In genomic region chr1:110345480-110345879, GRCh38 we compare ENCODE assay signal across 16 cellular contexts. TPM values are rescaled to one million over a fixed set of nuclear protein-coding genes. Genes with fewer than 3 reads are reported as not detected.
A peak's percentile ranks its signal among the peaks of the same experiment; 100 is the strongest.
DNase-seq lines count a peak whose midpoint lies in the region; ATAC-seq and TF ChIP-seq lines count a peak whose summit lies in the region.
"Had no signal": no experiment of that assay in that cellular context is flagged by ENCODE, and none has a peak within 500 bp of the region (broad histone marks: within the 10 kb centered on the region; RNA-seq: fewer than 3 reads in every experiment).

No MANE protein-coding gene starts in this region.

- no peak for ATAC-seq in activated CD8-positive, alpha-beta T cell treated with anti-CD3 and anti-CD28 coated beads for 36 hours

- no peaks in the 10 kb centered on the region for H3K27me3 Mint-ChIP-seq in activated CD8-positive, alpha-beta T cell treated with anti-CD3 and anti-CD28 coated beads for 36 hours

- no peak overlapping the region for H2AFZ ChIP-seq in mesenchymal stem cell (ENCODE audit: low read depth, low read length)

- H3K9ac ChIP-seq in BLaER1: no peak overlapping the region
- peak overlapping the region; percentile 6 for H3K9ac ChIP-seq in mesenchymal stem cell (ENCODE audit: low read length)

- H2BK15ac ChIP-seq in mesenchymal stem cell (ENCODE audit: low read depth, poor library complexity, severe bottlenecking): no peak overlapping the region

- no peaks in the 10 kb centered on the region for H3K79me1 ChIP-seq in mesenchymal stem cell (replicated peaks; ENCODE audit: low read length, poor library complexity, severe bottlenecking)

- no peaks in the 10 kb centered on the region for H3K27me3 ChIP-seq in BLaER1
- H3K27me3 ChIP-seq in GM06990 (replicated peaks; ENCODE audit: control insufficient read depth, insufficient read depth, low read length): no peaks in the 10 kb centered on the region
- no peaks in the 10 kb centered on the region for H3K27me3 ChIP-seq in mesenchymal stem cell (ENCODE audit: control insufficient read depth in 1 of 2, insufficient read depth in 1 of 2, low read length in 2 of 2)

- no peak overlapping the region for H3K23ac ChIP-seq in mesenchymal stem cell (ENCODE audit: low read length in 2 of 2)

- H3K14ac ChIP-seq in mesenchymal stem cell (ENCODE audit: low read length in 2 of 2): no peak overlapping the region

- CTCF ChIA-PET in activated CD8-positive, alpha-beta T cell treated with anti-CD3 and anti-CD28 coated beads for 36 hours (lab: Charles Lee): interaction anchor here (1.4 to 1.5 kb wide), 2 partner anchors 33 to 138 kb away, joined by 3 to 4 read pairs; no protein-coding TSS in a partner anchor

- peaks cover 62% of the 10 kb centered on the region for H3K36me3 ChIP-seq in BLaER1
- H3K36me3 ChIP-seq in GM06990 (ENCODE audit: control insufficient read depth, insufficient read depth, low read length): peaks cover 19% of the 10 kb centered on the region
- peaks cover 27 to 71% of the 10 kb centered on the region in 2 experiments for H3K36me3 ChIP-seq in mesenchymal stem cell (ENCODE audit: control insufficient read depth in 1 of 2, insufficient read depth in 2 of 2, low read depth in 1 of 2, low read length in 2 of 2)

- H4K8ac ChIP-seq in mesenchymal stem cell (ENCODE audit: low read length): no peak overlapping the region

- H3K4me3 ChIP-seq in BLaER1 (no peak overlapping the region), GM06990 (replicated peaks; ENCODE audit: low read depth, low read length) (peak overlapping the region; percentile 99), mesenchymal stem cell (ENCODE audit: insufficient read depth in 1 of 2, low read depth in 1 of 2, low read length in 2 of 2) (no peak overlapping the region)

- WGBS in mesenchymal stem cell: over 99% methylated on average over 2 of the region's 3 CpGs

- H3K27ac ChIP-seq in BLaER1 (no peak overlapping the region), mesenchymal stem cell (ENCODE audit: low read length, poor library complexity, severe bottlenecking) (no peak overlapping the region)

- H3K27ac Mint-ChIP-seq in activated CD8-positive, alpha-beta T cell treated with anti-CD3 and anti-CD28 coated beads for 36 hours: no peak overlapping the region

- H2BK12ac ChIP-seq in mesenchymal stem cell (ENCODE audit: low read length in 2 of 2): no peak overlapping the region

- H3K4me2 ChIP-seq in BLaER1 (peak overlapping the region; percentile 27), mesenchymal stem cell (ENCODE audit: low read length, poor library complexity, severe bottlenecking) (no peak overlapping the region)

- H3K4me1 Mint-ChIP-seq in activated CD8-positive, alpha-beta T cell treated with anti-CD3 and anti-CD28 coated beads for 36 hours (ENCODE audit: low read depth): peaks cover 88% of the 10 kb centered on the region

- TF ChIP-seq CTCF in GM06990 (IDR thresholded peaks at IDR 0.05; ENCODE audit: insufficient read depth, low read length, poor library complexity, severe bottlenecking): no peak
- no peak for TF ChIP-seq CTCF in activated CD8-positive, alpha-beta T cell treated with anti-CD3 and anti-CD28 coated beads for 36 hours (IDR thresholded peaks at IDR 0.05)

- H2AK5ac ChIP-seq in mesenchymal stem cell (ENCODE audit: low read length, severe bottlenecking): no peak overlapping the region

- H3K4ac ChIP-seq in mesenchymal stem cell (ENCODE audit: low read depth in 1 of 2, low read length in 2 of 2): no peak overlapping the region

- peaks cover 100% of the 10 kb centered on the region for H4K20me1 ChIP-seq in BLaER1

- no peaks in the 10 kb centered on the region for H3K9me3 Mint-ChIP-seq in activated CD8-positive, alpha-beta T cell treated with anti-CD3 and anti-CD28 coated beads for 36 hours

- H3K18ac ChIP-seq in mesenchymal stem cell (ENCODE audit: low read depth in 1 of 2, low read length in 2 of 2): no peak overlapping the region

- intact Hi-C loops in activated CD8-positive, alpha-beta T cell treated with anti-CD3 and anti-CD28 coated beads for 36 hours (cut with micrococcal nuclease): no loop called here

- H3K4me3 Mint-ChIP-seq in activated CD8-positive, alpha-beta T cell treated with anti-CD3 and anti-CD28 coated beads for 36 hours: peak overlapping the region; percentile 19

- H2BK120ac ChIP-seq in mesenchymal stem cell (ENCODE audit: low read depth, low read length): no peak overlapping the region

- POLR2A ChIA-PET in activated CD8-positive, alpha-beta T cell treated with anti-CD3 and anti-CD28 coated beads for 36 hours (lab: Charles Lee): no interaction called here

- H2BK5ac ChIP-seq in mesenchymal stem cell (ENCODE audit: low read depth, low read length, poor library complexity, severe bottlenecking): no peak overlapping the region

- DNase-seq in GM06990 (ENCODE audit: extremely low read depth, insufficient read length) (no peak), mesenchymal stem cell (no peak), NCI-H510A treated with DMSO at 0.1 percent for 48 hours (lab: John Stamatoyannopoulos, UW) (no peak), CD1c-positive myeloid dendritic cell (ENCODE audit: extremely low spot score) (no peak), NCI-H1105 (lab: John Stamatoyannopoulos, UW) (no peak), RKO (ENCODE audit: low spot score) (no peak)
- DNase-seq in activated CD8-positive, alpha-beta T cell treated with anti-CD3 and anti-CD28 coated beads for 36 hours: no peak
- DNase-seq: aorta, COR-L47, NCI-H1436 treated with DMSO at 0.1 percent for 48 hours, NCI-H510A, nucleus accumbens, RPMI8226, substantia nigra, T1000 had no signal

- no peak overlapping the region for H4K91ac ChIP-seq in mesenchymal stem cell (ENCODE audit: low read length)

- H3K9me3 ChIP-seq in BLaER1: no peaks in the 10 kb centered on the region
- no peaks in the 10 kb centered on the region for H3K9me3 ChIP-seq in mesenchymal stem cell (ENCODE audit: control insufficient read depth, low read length)

- peaks cover 99% of the 10 kb centered on the region for H3K4me1 ChIP-seq in BLaER1
- peaks cover 19% of the 10 kb centered on the region for H3K4me1 ChIP-seq in mesenchymal stem cell (ENCODE audit: control insufficient read depth, insufficient read depth, low read depth, low read length)

- peaks cover 80% of the 10 kb centered on the region for H3K36me3 Mint-ChIP-seq in activated CD8-positive, alpha-beta T cell treated with anti-CD3 and anti-CD28 coated beads for 36 hours (ENCODE audit: low read depth)

RNA-seq across cellular contexts. Expression of gene RBM15, which starts 6.3 kb away (rescaled TPM):
- total RNA-seq in activated CD8-positive, alpha-beta T cell treated with anti-CD3 and anti-CD28 coated beads for 36 hours: 10 to 100 TPM; 70.8 to 72.5 TPM
- 5.2 TPM for polyA plus RNA-seq in mesenchymal stem cell (2013, experiment 1 of 2)
- polyA plus RNA-seq in mesenchymal stem cell (2013, experiment 2 of 2): 4.8 TPM

RNA-seq across cellular contexts. Expression of gene SLC16A4, which starts 45.3 kb away (rescaled TPM):
- under 1 TPM; 0.27 to 0.51 TPM for total RNA-seq in activated CD8-positive, alpha-beta T cell treated with anti-CD3 and anti-CD28 coated beads for 36 hours
- polyA plus RNA-seq in mesenchymal stem cell (2013, experiment 1 of 2): 11.9 TPM
- polyA plus RNA-seq in mesenchymal stem cell (2013, experiment 2 of 2): 12.4 TPM
